Comparison of ENCODE assay signal across 9 cellular contexts in genomic region chr1:16181887-16182719, GRCh38. TPM values are rescaled to one million over a fixed set of nuclear protein-coding genes. Genes with fewer than 3 reads are reported as not detected.
A peak's percentile ranks its signal among the peaks of the same experiment; 100 is the strongest.
DNase-seq lines count a peak whose midpoint lies in the region; ATAC-seq and TF ChIP-seq lines count a peak whose summit lies in the region.
"Had no signal": no experiment of that assay in that cellular context is flagged by ENCODE, and none has a peak within 500 bp of the region (broad histone marks: within the 10 kb centered on the region; RNA-seq: fewer than 3 reads in every experiment).

No MANE protein-coding gene starts in this region.

- H3K4me3 ChIP-seq in lower lobe of right lung (no peak overlapping the region), MM.1S (ENCODE audit: low read length) (no peak overlapping the region)

- H3K36me3 ChIP-seq in lower lobe of right lung (no peaks in the 10 kb centered on the region), MM.1S (replicated peaks; ENCODE audit: insufficient read depth, low read length) (no peaks in the 10 kb centered on the region)

- no peak overlapping the region for H3K4me2 ChIP-seq in MM.1S (ENCODE audit: low read depth, low read length)

- H3K27ac ChIP-seq in lower lobe of right lung (peak overlapping the region; percentile 89), MM.1S (ENCODE audit: low read length) (no peak overlapping the region)

- H3K4me1 ChIP-seq in lower lobe of right lung (peaks cover 57% of the 10 kb centered on the region), MM.1S (ENCODE audit: low read length) (no peaks in the 10 kb centered on the region)

- peak; percentile 88 to 89 for ATAC-seq in lower lobe of right lung
- ATAC-seq in HG02571 (IDR thresholded peaks at IDR 0.05; ENCODE audit: unreplicated experiment), result no peak
- ATAC-seq in HG03520 (IDR thresholded peaks at IDR 0.05; ENCODE audit: unreplicated experiment), result no peak

- TF ChIP-seq CTCF in lower lobe of right lung (IDR thresholded peaks at IDR 0.05), result no peak
- no peak for TF ChIP-seq CTCF in MM.1S (IDR thresholded peaks at IDR 0.05; ENCODE audit: low read length)

- H3K79me2 ChIP-seq in MM.1S (ENCODE audit: low read length), result no peaks in the 10 kb centered on the region

- H3F3A ChIP-seq in MM.1S (ENCODE audit: insufficient read depth, low read length), result no peaks in the 10 kb centered on the region

- intact Hi-C loops in lower lobe of right lung (cut with DNase I), result no loop called here

- no peak overlapping the region for H3K9ac ChIP-seq in MM.1S (ENCODE audit: low read length)

- no peaks in the 10 kb centered on the region for H4K20me1 ChIP-seq in MM.1S (ENCODE audit: insufficient read depth, low read length)

- no peak overlapping the region for H2AFZ ChIP-seq in MM.1S (ENCODE audit: low read length)

- H3K9me3 ChIP-seq in lower lobe of right lung (no peaks in the 10 kb centered on the region), MM.1S (replicated peaks; ENCODE audit: insufficient read depth, low read length) (no peaks in the 10 kb centered on the region)

- no peaks in the 10 kb centered on the region for H3K9me2 ChIP-seq in MM.1S (replicated peaks; ENCODE audit: insufficient read depth, low read length)

- H3K27me3 ChIP-seq in lower lobe of right lung (ENCODE audit: low read depth) (no peaks in the 10 kb centered on the region), MM.1S (replicated peaks; ENCODE audit: insufficient read depth, low read length) (peaks cover 39% of the 10 kb centered on the region)

- peak; percentile 92 for DNase-seq in LHCN-M2 (ENCODE audit: low read depth)
- DNase-seq in ecto neural progenitor cell (ENCODE audit: low spot score), result peak; percentile 75
- DNase-seq in lower lobe of right lung, result peak; percentile 86
- DNase-seq in ureter (ENCODE audit: low spot score), result peak; percentile 94
- DNase-seq in NCI-H446 (lab: John Stamatoyannopoulos, UW), result no peak
- DNase-seq in MM.1S, result no peak

RNA-seq across cellular contexts. Expression of gene EPHA2, which starts 26.2 kb away (rescaled TPM):
- total RNA-seq in LHCN-M2 (2014; rRNA removed), result 60.1 and 73.1 TPM in 2 replicates
- 49.4 TPM for polyA plus RNA-seq in LHCN-M2 (2012)
- 20.4 TPM for total RNA-seq in lower lobe of right lung
- 58.9 TPM for total RNA-seq in ureter
- total RNA-seq: activated T-helper 2 cell treated with anti-CD3 and anti-CD28 coated beads, Interferon-gamma antibody, Interleukin-2, Interleukin-4, amounts not matched to agents 10 μg/mL and 5 μg/mL and 100 μg/mL, durations not matched to agents 14 hours and 24 hours and 36 hours had no signal

RNA-seq across cellular contexts. Expression of gene ARHGEF19, which starts 30.3 kb away (rescaled TPM):
- 1.9 TPM in 2 replicates for total RNA-seq in LHCN-M2 (2014; rRNA removed)
- polyA plus RNA-seq in LHCN-M2 (2012), result 2.1 TPM
- total RNA-seq in lower lobe of right lung, result 15.6 TPM
- total RNA-seq in ureter, result 24.8 TPM

RNA-seq across cellular contexts. Expression of gene CPLANE2, which starts 54.9 kb away (rescaled TPM):
- 5.2 and 7.1 TPM in 2 replicates for total RNA-seq in LHCN-M2 (2014; rRNA removed)
- polyA plus RNA-seq in LHCN-M2 (2012), result 5.4 TPM
- 9.1 TPM for total RNA-seq in lower lobe of right lung
- 9.0 TPM for total RNA-seq in ureter

Comparison
In these comparisons a context has a peak if more than half of its experiments do, and no peak if none do; other contexts are left out.
1. DNase-seq: peak in LHCN-M2 (single experiment), ecto neural progenitor cell (single experiment), lower lobe of right lung (single experiment) and ureter (single experiment); none in NCI-H446 (0 of 2) and MM.1S (single experiment).
2. ATAC-seq: peak in lower lobe of right lung (2 of 2); none in HG02571 (single experiment) and HG03520 (single experiment).